In genomic region chr17:9765302-9765701, GRCh38 we compare ENCODE assay signal across 11 cellular contexts. TPM values are rescaled to one million over a fixed set of nuclear protein-coding genes. Genes with fewer than 3 reads are reported as not detected.
"Had no signal": no experiment of that assay in that cellular context is flagged by ENCODE, and none has a peak within 500 bp of the region (broad histone marks: within the 10 kb centered on the region; RNA-seq: fewer than 3 reads in every experiment).

No MANE protein-coding gene starts in this region.

- H3K9me3 ChIP-seq: HAP-1 had no signal

- H2AFZ ChIP-seq: GM23248 had no signal

- H3K4me3 ChIP-seq: GM23248, HAP-1 had no signal

- H3K36me3 ChIP-seq: HAP-1 had no signal

- H3K9ac ChIP-seq: GM23248 had no signal

- H3K27ac ChIP-seq: GM23248, HL-60 had no signal

- H3K4me1 ChIP-seq: HAP-1 had no signal

- ATAC-seq: HCT116, HepG2 had no signal

- DNase-seq: GM23248, GOT3, H7, HFFc6 had no signal

RNA-seq across cellular contexts. Expression of gene DHRS7C, which starts 26.1 kb away (rescaled TPM):
- total RNA-seq: GM23248, H4, H7, HepG2, HFFc6, HT1080 had no signal
- polyA plus RNA-seq: GM23248, HepG2, IgD-negative memory B cell had no signal

RNA-seq across cellular contexts. Expression of gene GSG1L2, which starts 56.6 kb away (rescaled TPM):
- total RNA-seq: GM23248, H4, H7, HepG2, HFFc6, HT1080 had no signal
- polyA plus RNA-seq: GM23248, HepG2, IgD-negative memory B cell had no signal
